ENCODE assay signal across 1 cellular context in the genomic region with DNA sequence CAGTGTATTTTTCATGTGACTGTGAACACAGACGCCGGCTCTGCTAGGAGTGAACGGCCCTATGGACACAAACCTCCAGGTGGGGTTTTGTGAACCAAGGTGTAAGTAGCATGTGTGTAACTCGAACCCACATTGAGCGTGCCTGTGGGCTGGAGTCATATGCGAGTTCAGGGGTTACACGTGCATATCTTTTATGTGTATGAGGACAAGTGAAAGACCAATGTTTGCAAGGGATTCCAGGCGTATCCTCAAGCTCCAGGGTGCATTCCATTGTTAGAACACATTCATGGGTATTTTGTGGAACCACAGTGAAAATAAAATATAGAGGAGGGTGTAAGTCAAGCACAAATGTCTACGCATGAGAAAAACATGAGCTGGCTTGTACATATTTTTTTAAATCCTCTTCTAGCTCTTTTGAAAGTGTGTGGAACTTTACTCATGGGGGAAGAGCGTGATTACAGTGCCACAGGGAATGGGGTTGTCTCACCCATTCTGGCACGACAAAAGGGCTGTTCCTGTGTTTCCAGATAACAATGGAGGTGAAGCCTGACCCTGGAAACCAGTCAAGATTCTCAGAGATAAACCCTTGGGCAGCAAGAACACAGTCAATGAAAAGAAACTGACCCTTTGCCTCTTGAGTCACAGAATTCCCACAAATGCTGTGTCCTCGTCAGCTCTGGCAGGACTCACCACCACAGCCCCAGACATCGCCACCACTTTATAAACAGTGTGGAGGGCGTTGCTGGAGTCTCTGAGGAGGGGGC.
TF ChIP-seq lines count a peak whose summit lies in the region.

No MANE protein-coding gene starts in this region.

TF ChIP-seq in GM23338, 12 proteins besides CTCF, POLR2A, EP300 and RAD21:
- TF ChIP-seq, protein P1, sequence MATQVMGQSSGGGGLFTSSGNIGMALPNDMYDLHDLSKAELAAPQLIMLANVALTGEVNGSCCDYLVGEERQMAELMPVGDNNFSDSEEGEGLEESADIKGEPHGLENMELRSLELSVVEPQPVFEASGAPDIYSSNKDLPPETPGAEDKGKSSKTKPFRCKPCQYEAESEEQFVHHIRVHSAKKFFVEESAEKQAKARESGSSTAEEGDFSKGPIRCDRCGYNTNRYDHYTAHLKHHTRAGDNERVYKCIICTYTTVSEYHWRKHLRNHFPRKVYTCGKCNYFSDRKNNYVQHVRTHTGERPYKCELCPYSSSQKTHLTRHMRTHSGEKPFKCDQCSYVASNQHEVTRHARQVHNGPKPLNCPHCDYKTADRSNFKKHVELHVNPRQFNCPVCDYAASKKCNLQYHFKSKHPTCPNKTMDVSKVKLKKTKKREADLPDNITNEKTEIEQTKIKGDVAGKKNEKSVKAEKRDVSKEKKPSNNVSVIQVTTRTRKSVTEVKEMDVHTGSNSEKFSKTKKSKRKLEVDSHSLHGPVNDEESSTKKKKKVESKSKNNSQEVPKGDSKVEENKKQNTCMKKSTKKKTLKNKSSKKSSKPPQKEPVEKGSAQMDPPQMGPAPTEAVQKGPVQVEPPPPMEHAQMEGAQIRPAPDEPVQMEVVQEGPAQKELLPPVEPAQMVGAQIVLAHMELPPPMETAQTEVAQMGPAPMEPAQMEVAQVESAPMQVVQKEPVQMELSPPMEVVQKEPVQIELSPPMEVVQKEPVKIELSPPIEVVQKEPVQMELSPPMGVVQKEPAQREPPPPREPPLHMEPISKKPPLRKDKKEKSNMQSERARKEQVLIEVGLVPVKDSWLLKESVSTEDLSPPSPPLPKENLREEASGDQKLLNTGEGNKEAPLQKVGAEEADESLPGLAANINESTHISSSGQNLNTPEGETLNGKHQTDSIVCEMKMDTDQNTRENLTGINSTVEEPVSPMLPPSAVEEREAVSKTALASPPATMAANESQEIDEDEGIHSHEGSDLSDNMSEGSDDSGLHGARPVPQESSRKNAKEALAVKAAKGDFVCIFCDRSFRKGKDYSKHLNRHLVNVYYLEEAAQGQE (IDR thresholded peaks at IDR 0.05; ENCODE audit: unreplicated experiment): no peak
- TF ChIP-seq CREB1 (CRISPR knock-in tag; IDR thresholded peaks at IDR 0.05; ENCODE audit: low read depth) (no peak), ZNF331 (CRISPR knock-in tag; IDR thresholded peaks at IDR 0.05; ENCODE audit: low read depth) (no peak), POLR2AphosphoS5 (IDR thresholded peaks at IDR 0.05; ENCODE audit: low read depth) (no peak), ZNF114 (CRISPR knock-in tag; IDR thresholded peaks at IDR 0.05) (no peak)
- TF ChIP-seq, protein P2, sequence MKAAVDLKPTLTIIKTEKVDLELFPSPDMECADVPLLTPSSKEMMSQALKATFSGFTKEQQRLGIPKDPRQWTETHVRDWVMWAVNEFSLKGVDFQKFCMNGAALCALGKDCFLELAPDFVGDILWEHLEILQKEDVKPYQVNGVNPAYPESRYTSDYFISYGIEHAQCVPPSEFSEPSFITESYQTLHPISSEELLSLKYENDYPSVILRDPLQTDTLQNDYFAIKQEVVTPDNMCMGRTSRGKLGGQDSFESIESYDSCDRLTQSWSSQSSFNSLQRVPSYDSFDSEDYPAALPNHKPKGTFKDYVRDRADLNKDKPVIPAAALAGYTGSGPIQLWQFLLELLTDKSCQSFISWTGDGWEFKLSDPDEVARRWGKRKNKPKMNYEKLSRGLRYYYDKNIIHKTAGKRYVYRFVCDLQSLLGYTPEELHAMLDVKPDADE (IDR thresholded peaks at IDR 0.05): no peak
TF ChIP-seq in GM23338: peak in this region for 0.
